Comparison of ENCODE assay signal across 3 cellular contexts in genomic region chr20:50756447-50756846, GRCh38.
TF ChIP-seq lines count a peak whose summit lies in the region.

No MANE protein-coding gene starts in this region.

TF ChIP-seq in A549, 52 proteins besides CTCF, POLR2A, EP300 and RAD21:
- TF ChIP-seq MAZ (IDR thresholded peaks at IDR 0.05; ENCODE audit: borderline replicate concordance, low read depth, low read length): no peak

TF ChIP-seq in K562, 482 proteins besides CTCF, POLR2A, EP300 and RAD21:
- peak; percentile 21 for TF ChIP-seq PRDM10 (IDR thresholded peaks at IDR 0.05; ENCODE audit: partially characterized antibody)
- TF ChIP-seq HNRNPK (IDR thresholded peaks at IDR 0.05; ENCODE audit: low read depth, low read length, poor library complexity, severe bottlenecking): no peak
- no peak for TF ChIP-seq GATA2 (CRISPR knock-in tag; IDR thresholded peaks at IDR 0.05)
- peak in 1 of 3 experiments; percentile 67; a peak in 2 of 6 replicates for TF ChIP-seq ZBTB11 (CRISPR knock-in tag; IDR thresholded peaks at IDR 0.05)

TF ChIP-seq in GM23338, 12 proteins besides CTCF, POLR2A, EP300 and RAD21:
- TF ChIP-seq ETS1 (IDR thresholded peaks at IDR 0.05) (no peak), POLR2AphosphoS5 (IDR thresholded peaks at IDR 0.05; ENCODE audit: low read depth) (no peak), STAT1 (IDR thresholded peaks at IDR 0.05; ENCODE audit: unreplicated experiment) (no peak), ZNF114 (CRISPR knock-in tag; IDR thresholded peaks at IDR 0.05) (no peak), ZNF331 (CRISPR knock-in tag; IDR thresholded peaks at IDR 0.05; ENCODE audit: low read depth) (no peak), JUNB (IDR thresholded peaks at IDR 0.05; ENCODE audit: unreplicated experiment) (no peak), ZNF462 (CRISPR knock-in tag; IDR thresholded peaks at IDR 0.05) (no peak), EZH2 (IDR thresholded peaks at IDR 0.05; ENCODE audit: low read depth, unreplicated experiment) (no peak), EZH2phosphoT487 (IDR thresholded peaks at IDR 0.05; ENCODE audit: unreplicated experiment) (no peak), CREB1 (CRISPR knock-in tag; IDR thresholded peaks at IDR 0.05; ENCODE audit: low read depth) (no peak), NANOG (IDR thresholded peaks at IDR 0.05; ENCODE audit: borderline replicate concordance) (no peak), REST (IDR thresholded peaks at IDR 0.05; ENCODE audit: unreplicated experiment) (no peak)
